Comparison of ENCODE assay signal across 8 cellular contexts in genomic region chr5:103475629-103476240, GRCh38.
DNase-seq lines count a peak whose midpoint lies in the region; ATAC-seq and TF ChIP-seq lines count a peak whose summit lies in the region.

No MANE protein-coding gene starts in this region.

- POLR2A ChIA-PET in T-cell (lab: Charles Lee) = no interaction called here

- no peak for TF ChIP-seq CTCF in mucosa of descending colon (IDR thresholded peaks at IDR 0.05)

- ATAC-seq in HG02759 (IDR thresholded peaks at IDR 0.05; ENCODE audit: unreplicated experiment) (peak; percentile 63), mucosa of descending colon (peak; percentile 49), HG02973 (IDR thresholded peaks at IDR 0.05; ENCODE audit: unreplicated experiment) (no peak), T-cell (replicated peaks in 1 of 4) (no peak)

- intact Hi-C loops in mucosa of descending colon (cut with DNase I, micrococcal nuclease) = loop anchor here (2.0 to 5.0 kb wide), 2 partner anchors 243 kb away; no protein-coding TSS in a partner anchor

- no peaks in the 10 kb centered on the region for H3K9me3 Mint-ChIP-seq in T-cell

- H3K4me3 Mint-ChIP-seq in T-cell = no peak overlapping the region

- no peak overlapping the region for H3K27ac Mint-ChIP-seq in T-cell

- H3K4me1 Mint-ChIP-seq in T-cell = no peaks in the 10 kb centered on the region

- no peaks in the 10 kb centered on the region for H3K36me3 ChIP-seq in mucosa of descending colon (ENCODE audit: low read depth)

- peaks cover 11 to 22% of the 10 kb centered on the region in 2 donors for H3K27me3 Mint-ChIP-seq in T-cell

- peaks cover under 1% of the 10 kb centered on the region for H3K9me3 ChIP-seq in mucosa of descending colon

- H3K4me1 ChIP-seq in mucosa of descending colon (ENCODE audit: low read depth) = peaks cover 4% of the 10 kb centered on the region

- DNase-seq in NCI-H2081 (lab: John Stamatoyannopoulos, UW) (peak; percentile 34 to 43), NCI-H2081 treated with DMSO at 0.1 percent for 48 hours (lab: John Stamatoyannopoulos, UW) (no peak), NCI-H69 (lab: John Stamatoyannopoulos, UW) (peak; percentile 59), dermis blood vessel endothelial cell (peak; percentile 73), mucosa of descending colon (no peak), T-cell (no peak)

- no peaks in the 10 kb centered on the region for H3K36me3 Mint-ChIP-seq in T-cell

- no peak overlapping the region for H3K4me3 ChIP-seq in mucosa of descending colon

- CTCF ChIA-PET in T-cell (lab: Charles Lee) = interaction anchor here (2.8 to 3.6 kb wide), 2 partner anchors 243 kb away, joined by 18 to 32 read pairs; no protein-coding TSS in a partner anchor

Comparison
In these comparisons a context has a peak if more than half of its experiments do, and no peak if none do; other contexts are left out.
1. DNase-seq: peak in NCI-H2081 (2 of 2), NCI-H69 (single experiment) and dermis blood vessel endothelial cell (single experiment); none in NCI-H2081 treated with DMSO at 0.1 percent for 48 hours (single experiment), mucosa of descending colon (0 of 3) and T-cell (0 of 34).
2. ATAC-seq: peak in HG02759 (single experiment) and mucosa of descending colon (single experiment); none in HG02973 (single experiment) and T-cell (0 of 4).